16 cellular contexts compared by ENCODE assay signal in genomic region chr12:71945121-71945520, GRCh38. TPM values are rescaled to one million over a fixed set of nuclear protein-coding genes. Genes with fewer than 3 reads are reported as not detected.
DNase-seq lines count a peak whose midpoint lies in the region; ATAC-seq and TF ChIP-seq lines count a peak whose summit lies in the region.
"Had no signal": no experiment of that assay in that cellular context is flagged by ENCODE, and none has a peak within 500 bp of the region (broad histone marks: within the 10 kb centered on the region; RNA-seq: fewer than 3 reads in every experiment).

No MANE protein-coding gene starts in this region.

- H3K4me3 ChIP-seq in WERI-Rb-1 (ENCODE audit: low read depth, low read length), result no peak overlapping the region
- H3K4me3 ChIP-seq in trophoblast cell (ENCODE audit: low read depth, low read length), result no peak overlapping the region
- H3K4me3 ChIP-seq: A549, SJCRH30 had no signal

- H3K23ac ChIP-seq in trophoblast cell (ENCODE audit: low read length), result no peak overlapping the region

- H4K91ac ChIP-seq in trophoblast cell (ENCODE audit: low read depth, low read length), result no peak overlapping the region

- H3K18ac ChIP-seq in trophoblast cell (ENCODE audit: low read length), result no peak overlapping the region

- H3K79me1 ChIP-seq in trophoblast cell (ENCODE audit: low read length), result no peaks in the 10 kb centered on the region

- no peak for TF ChIP-seq CTCF in WERI-Rb-1 (IDR thresholded peaks at IDR 0.05; ENCODE audit: low read depth, low read length)

- no peaks in the 10 kb centered on the region for H3K27me3 ChIP-seq in WERI-Rb-1 (ENCODE audit: insufficient read depth, low read depth, severe bottlenecking)
- H3K27me3 ChIP-seq in trophoblast cell (ENCODE audit: insufficient read depth, low read length), result no peaks in the 10 kb centered on the region
- H3K27me3 ChIP-seq: SJCRH30 had no signal

- H3K9ac ChIP-seq in trophoblast cell (ENCODE audit: low read length), result peak overlapping the region; percentile 65

- H3K4ac ChIP-seq in trophoblast cell (ENCODE audit: low read depth, low read length), result no peak overlapping the region

- H4K8ac ChIP-seq in trophoblast cell (ENCODE audit: low read depth, low read length), result no peak overlapping the region

- DNase-seq in NCI-H510A treated with DMSO at 0.1 percent for 48 hours (lab: John Stamatoyannopoulos, UW) (peak; percentile 27), NCI-H510A (lab: John Stamatoyannopoulos, UW) (no peak), NCI-H2171 (lab: John Stamatoyannopoulos, UW) (peak; percentile 66), WERI-Rb-1 (no peak), trophoblast cell (no peak), LoVo (ENCODE audit: low spot score) (no peak), NCI-H345 (lab: John Stamatoyannopoulos, UW) (no peak)
- DNase-seq: C1 segment of cervical spinal cord, GDM1, NCI-H1694 treated with DMSO at 0.1 percent for 48 hours, SJCRH30, SW 1271 had no signal

- H2AK5ac ChIP-seq in trophoblast cell (ENCODE audit: low read length), result no peak overlapping the region

- H3K4me2 ChIP-seq in trophoblast cell (ENCODE audit: low read length), result no peak overlapping the region
- H3K4me2 ChIP-seq: A549 had no signal

- H3K9me3 ChIP-seq in WERI-Rb-1 (ENCODE audit: severe bottlenecking), result no peaks in the 10 kb centered on the region
- H3K9me3 ChIP-seq in trophoblast cell (ENCODE audit: insufficient read depth, low read depth, low read length), result no peaks in the 10 kb centered on the region
- H3K9me3 ChIP-seq: A549, SJCRH30 had no signal

- H3K4me1 ChIP-seq in trophoblast cell (ENCODE audit: control insufficient read depth in 1 of 2, insufficient read depth in 2 of 2, low read length in 2 of 2), result peaks cover 0 to 2% of the 10 kb centered on the region in 2 experiments
- H3K4me1 ChIP-seq: A549, SJCRH30 had no signal

- H3K36me3 ChIP-seq in WERI-Rb-1 (no peaks in the 10 kb centered on the region), trophoblast cell (ENCODE audit: control insufficient read depth in 1 of 2, insufficient read depth in 2 of 2, low read length in 2 of 2) (no peaks in the 10 kb centered on the region)
- H3K36me3 ChIP-seq: SJCRH30 had no signal

- no peaks in the 10 kb centered on the region for H3K79me2 ChIP-seq in trophoblast cell (ENCODE audit: control insufficient read depth, insufficient read depth, low read length, poor library complexity)

- H2BK120ac ChIP-seq in trophoblast cell (ENCODE audit: insufficient read depth, low read length, poor library complexity), result no peak overlapping the region

- no peak overlapping the region for H2AFZ ChIP-seq in trophoblast cell (ENCODE audit: insufficient read depth, low read length, poor library complexity)

- H3K14ac ChIP-seq in trophoblast cell (ENCODE audit: low read length), result no peak overlapping the region

- H4K12ac ChIP-seq in trophoblast cell (ENCODE audit: low read depth, low read length), result no peak overlapping the region

- whole genome bisulfite sequencing in trophoblast cell (ENCODE audit: extremely low coverage, insufficient coverage, insufficient read length), result no CpG with 5 or more reads among the region's 1 CpG

- no peak overlapping the region for H2BK5ac ChIP-seq in trophoblast cell (ENCODE audit: low read depth, low read length, poor library complexity)

- H3K27ac ChIP-seq in WERI-Rb-1 (peak overlapping the region; percentile 81), trophoblast cell (ENCODE audit: low read depth, low read length) (no peak overlapping the region)
- H3K27ac ChIP-seq: A549, SJCRH30 had no signal

- H2BK12ac ChIP-seq in trophoblast cell (ENCODE audit: low read length), result no peak overlapping the region

- no peak for ATAC-seq in HG02610 (IDR thresholded peaks at IDR 0.05; ENCODE audit: unreplicated experiment)
- ATAC-seq: A549, HCT116, Panc1 had no signal

RNA-seq across cellular contexts. Expression of gene TPH2, which starts 6.5 kb away (rescaled TPM):
- 0.03 TPM in 1 of 2 replicates, not detected in the other for polyA plus RNA-seq in trophoblast cell (2013)
- polyA plus RNA-seq: A549 had no signal

Comparison
In these comparisons a context has a peak if more than half of its experiments do, and no peak if none do; other contexts are left out.
1. DNase-seq: peak in NCI-H510A treated with DMSO at 0.1 percent for 48 hours (single experiment) and NCI-H2171 (single experiment); none in NCI-H510A (single experiment), WERI-Rb-1 (single experiment), trophoblast cell (0 of 2), LoVo (single experiment) and NCI-H345 (single experiment).